ENCODE assay signal across 2 cellular contexts in genomic region chr1:28530456-28530855, GRCh38.
TF ChIP-seq lines count a peak whose summit lies in the region.

No MANE protein-coding gene starts in this region.

TF ChIP-seq in SK-N-SH, 30 proteins besides CTCF, POLR2A, EP300 and RAD21 (continued from another document):
- TF ChIP-seq ZBTB33 (IDR thresholded peaks at IDR 0.05; ENCODE audit: borderline replicate concordance, low read depth) (no peak), NRF1 (IDR thresholded peaks at IDR 0.05; ENCODE audit: low read depth, low read length) (no peak)

TF ChIP-seq in SK-N-SH treated with all-trans-retinoic acid at 6 μM for 48 hours, 23 proteins besides CTCF, POLR2A, EP300 and RAD21 (continued from another document):
- TF ChIP-seq TSHZ2 (CRISPR knock-in tag; IDR thresholded peaks at IDR 0.05), result no peak
